ENCODE assay signal across 21 cellular contexts in genomic region chr15:60744826-60745225, GRCh38.
A peak's percentile ranks its signal among the peaks of the same experiment; 100 is the strongest.
DNase-seq lines count a peak whose midpoint lies in the region; ATAC-seq and TF ChIP-seq lines count a peak whose summit lies in the region.
"Had no signal": no experiment of that assay in that cellular context is flagged by ENCODE, and none has a peak within 500 bp of the region (broad histone marks: within the 10 kb centered on the region; RNA-seq: fewer than 3 reads in every experiment).

No MANE protein-coding gene starts in this region.

- peaks cover 32% of the 10 kb centered on the region for H3K4me1 ChIP-seq in adipocyte (ENCODE audit: control insufficient read depth, insufficient read depth, low read length)
- H3K4me1 ChIP-seq in thoracic aorta (ENCODE audit: control insufficient read depth in 1 of 2, low read depth in 2 of 2), result peaks cover 0 to 16% of the 10 kb centered on the region in 2 donors

- intact Hi-C loops in head of caudate nucleus (cut with DNase I), result no loop called here

- H3K9me3 ChIP-seq in adipocyte (ENCODE audit: control insufficient read depth, low read length) (no peaks in the 10 kb centered on the region), thoracic aorta (no peaks in the 10 kb centered on the region)

- no peaks in the 10 kb centered on the region for H3K36me3 Mint-ChIP-seq in activated naive CD8-positive, alpha-beta T cell treated with anti-CD3 and anti-CD28 coated beads for 36 hours
- peaks cover 2% of the 10 kb centered on the region for H3K36me3 Mint-ChIP-seq in T-cell
- H3K36me3 Mint-ChIP-seq: activated CD8-positive, alpha-beta memory T cell treated with anti-CD3 and anti-CD28 coated beads, Interleukin-2, amount 10 ng/mL, durations not matched to agents 7 days and 5 days; immature natural killer cell had no signal

- H3K27ac Mint-ChIP-seq in activated naive CD8-positive, alpha-beta T cell treated with anti-CD3 and anti-CD28 coated beads for 36 hours, result no peak overlapping the region
- no peak overlapping the region for H3K27ac Mint-ChIP-seq in T-cell
- H3K27ac Mint-ChIP-seq: activated CD8-positive, alpha-beta memory T cell treated with anti-CD3 and anti-CD28 coated beads, Interleukin-2, amount 10 ng/mL, durations not matched to agents 7 days and 5 days; immature natural killer cell; stimulated activated naive CD8-positive, alpha-beta T cell treated with anti-CD3 and anti-CD28 coated beads, Interleukin-15, Interleukin-2, amounts not matched to agents 100 ng/mL and 50 ng/mL, for 24 hours had no signal

- ATAC-seq in thoracic aorta (ENCODE audit: insufficient number of reproducible peaks, low FRiP score, low read depth) (no peak), T-cell (replicated peaks in 1 of 4) (no peak), HG03025 (IDR thresholded peaks at IDR 0.05; ENCODE audit: low FRiP score, unreplicated experiment) (no peak)
- ATAC-seq: activated CD8-positive, alpha-beta memory T cell treated with anti-CD3 and anti-CD28 coated beads, Interleukin-2, amount 10 ng/mL, durations not matched to agents 7 days and 5 days; GM12878; HepG2; naive thymus-derived CD8-positive, alpha-beta T cell had no signal

- TF ChIP-seq CTCF in thoracic aorta (IDR thresholded peaks at IDR 0.05) (no peak), GM13977 (IDR thresholded peaks at IDR 0.05; ENCODE audit: extremely low read depth, insufficient read depth, missing control alignments) (no peak)

- POLR2A ChIA-PET in T-cell (lab: Charles Lee), result no interaction called here

- DNase-seq in adipocyte (ENCODE audit: low read depth) (no peak), head of caudate nucleus (peak in 40 of 42 donors; percentile 14 to 87 (median 60)), nucleus accumbens (lab: John Stamatoyannopoulos, UW) (peak in 49 of 56 donors; percentile 5 to 77 (median 27)), thoracic aorta (ENCODE audit: low spot score) (no peak), GM13977 (ENCODE audit: low spot score) (no peak), T-cell (no peak)
- DNase-seq in activated naive CD8-positive, alpha-beta T cell treated with anti-CD3 and anti-CD28 coated beads for 36 hours, result no peak
- DNase-seq: activated CD4-positive, CD25-positive, alpha-beta regulatory T cell treated with anti-CD3 and anti-CD28 coated beads, Interleukin-2, amount 50 U/mL, for 72 hours; activated CD8-positive, alpha-beta memory T cell treated with anti-CD3 and anti-CD28 coated beads, Interleukin-2, amount 10 ng/mL, durations not matched to agents 7 days and 5 days; Calu3; cerebellar nuclear complex; immature natural killer cell; naive thymus-derived CD8-positive, alpha-beta T cell; NCI-H1694 treated with DMSO at 0.1 percent for 48 hours; retina; SHP77 treated with DMSO at 0.1 percent for 48 hours had no signal

- CTCF ChIA-PET in T-cell (lab: Charles Lee), result no interaction called here

- H3K36me3 ChIP-seq in adipocyte (ENCODE audit: control insufficient read depth, insufficient read depth, low read length, severe bottlenecking) (no peaks in the 10 kb centered on the region), thoracic aorta (no peaks in the 10 kb centered on the region)

- H3K27ac ChIP-seq in thoracic aorta, result peak overlapping the region; percentile 60 to 77

- in situ Hi-C loops in GM13977 (cut with MboI; ENCODE audit: low pct_unique_long_range_greater_than_20kb, low sequenced_read_pairs, unreplicated experiment), result no loop called here

- peaks cover 16% of the 10 kb centered on the region for H3K4me1 Mint-ChIP-seq in activated naive CD8-positive, alpha-beta T cell treated with anti-CD3 and anti-CD28 coated beads for 36 hours
- peaks cover 11 to 26% (median 18%) of the 10 kb centered on the region in 3 donors for H3K4me1 Mint-ChIP-seq in T-cell

- no peak overlapping the region for H3K4me3 Mint-ChIP-seq in activated naive CD8-positive, alpha-beta T cell treated with anti-CD3 and anti-CD28 coated beads for 36 hours
- H3K4me3 Mint-ChIP-seq in T-cell, result no peak overlapping the region
- H3K4me3 Mint-ChIP-seq: activated CD8-positive, alpha-beta memory T cell treated with anti-CD3 and anti-CD28 coated beads, Interleukin-2, amount 10 ng/mL, durations not matched to agents 7 days and 5 days; immature natural killer cell; naive thymus-derived CD8-positive, alpha-beta T cell; stimulated activated naive CD8-positive, alpha-beta T cell treated with anti-CD3 and anti-CD28 coated beads, Interleukin-15, Interleukin-2, amounts not matched to agents 100 ng/mL and 50 ng/mL, for 24 hours had no signal

- H3K4me3 ChIP-seq in adipocyte (ENCODE audit: low read length) (peak overlapping the region; percentile 31), thoracic aorta (peak overlapping the region; percentile 7)
- H3K4me3 ChIP-seq: GM12878, lung had no signal

- H3K27me3 Mint-ChIP-seq in activated naive CD8-positive, alpha-beta T cell treated with anti-CD3 and anti-CD28 coated beads for 36 hours, result no peaks in the 10 kb centered on the region
- no peaks in the 10 kb centered on the region for H3K27me3 Mint-ChIP-seq in T-cell
- H3K27me3 Mint-ChIP-seq: naive thymus-derived CD8-positive, alpha-beta T cell had no signal

- H3K9ac ChIP-seq in adipocyte (ENCODE audit: low read length), result no peak overlapping the region

- H3K27me3 ChIP-seq in adipocyte (replicated peaks; ENCODE audit: control insufficient read depth, insufficient read depth, low read length) (no peaks in the 10 kb centered on the region), thoracic aorta (replicated peaks; ENCODE audit: insufficient read depth) (no peaks in the 10 kb centered on the region)

- H3K9me3 Mint-ChIP-seq in activated naive CD8-positive, alpha-beta T cell treated with anti-CD3 and anti-CD28 coated beads for 36 hours, result no peaks in the 10 kb centered on the region
- H3K9me3 Mint-ChIP-seq in T-cell, result no peaks in the 10 kb centered on the region
- H3K9me3 Mint-ChIP-seq: immature natural killer cell; naive thymus-derived CD8-positive, alpha-beta T cell; stimulated activated naive CD8-positive, alpha-beta T cell treated with anti-CD3 and anti-CD28 coated beads, Interleukin-15, Interleukin-2, amounts not matched to agents 100 ng/mL and 50 ng/mL, for 24 hours had no signal

Comparison
In these comparisons a context has a peak if more than half of its experiments do, and no peak if none do; other contexts are left out.
1. DNase-seq: peak in head of caudate nucleus (40 of 42) and nucleus accumbens (49 of 56); none in adipocyte (single experiment), thoracic aorta (single experiment), activated naive CD8-positive, alpha-beta T cell treated with anti-CD3 and anti-CD28 coated beads for 36 hours (single experiment), GM13977 (single experiment) and T-cell (0 of 34).